ENCODE assay signal across 8 cellular contexts in genomic region chr2:86079981-86080911, GRCh38. TPM values are rescaled to one million over a fixed set of nuclear protein-coding genes. Genes with fewer than 3 reads are reported as not detected.
A peak's percentile ranks its signal among the peaks of the same experiment; 100 is the strongest.
DNase-seq lines count a peak whose midpoint lies in the region; ATAC-seq and TF ChIP-seq lines count a peak whose summit lies in the region.

No MANE protein-coding gene starts in this region.

- intact Hi-C loops in esophagus muscularis mucosa (cut with DNase I): loop anchor here (2.0 to 10.0 kb wide), 3 partner anchors 193 to 355 kb away; no protein-coding TSS in a partner anchor

- peaks cover 66% of the 10 kb centered on the region for H3K36me3 Mint-ChIP-seq in nephron progenitor cell (ENCODE audit: low read depth)
- H3K36me3 Mint-ChIP-seq in stimulated activated naive CD8-positive, alpha-beta T cell treated with anti-CD3 and anti-CD28 coated beads, Interleukin-15, Interleukin-2, amounts not matched to agents 100 ng/mL and 50 ng/mL, for 24 hours (ENCODE audit: low read depth): peaks cover 63% of the 10 kb centered on the region

- no peak overlapping the region for H3K27ac ChIP-seq in esophagus muscularis mucosa (replicated peaks in 1 of 4)

- peaks cover 8 to 39% (median 26%) of the 10 kb centered on the region in 4 donors for H3K4me1 ChIP-seq in esophagus muscularis mucosa

- H3K9me3 ChIP-seq in esophagus muscularis mucosa: no peaks in the 10 kb centered on the region

- no peak overlapping the region for H3K4me3 ChIP-seq in esophagus muscularis mucosa

- DNase-seq in D341Med (ENCODE audit: low spot score) (peak; percentile 80), OCI-M1 (lab: John Stamatoyannopoulos, UW) (peak; percentile 54), esophagus muscularis mucosa (ENCODE audit: extremely low spot score) (no peak), nephron progenitor cell (peak; percentile 82)
- peak; percentile 86 for DNase-seq in activated T-cell treated with anti-CD3 and anti-CD28 coated beads, Interleukin-2, amount 50 U/mL, for 1 hour

- H3K9me3 Mint-ChIP-seq in nephron progenitor cell: no peaks in the 10 kb centered on the region
- H3K9me3 Mint-ChIP-seq in stimulated activated naive CD8-positive, alpha-beta T cell treated with anti-CD3 and anti-CD28 coated beads, Interleukin-15, Interleukin-2, amounts not matched to agents 100 ng/mL and 50 ng/mL, for 24 hours: no peaks in the 10 kb centered on the region

- peaks cover 12 to 81% (median 49%) of the 10 kb centered on the region in 4 donors for H3K36me3 ChIP-seq in esophagus muscularis mucosa

- no peaks in the 10 kb centered on the region for H3K27me3 ChIP-seq in esophagus muscularis mucosa

- no peak for TF ChIP-seq POLR2A in esophagus muscularis mucosa (IDR thresholded peaks at IDR 0.05; ENCODE audit: low read depth)

- no peak overlapping the region for H3K4me3 Mint-ChIP-seq in nephron progenitor cell
- no peak overlapping the region for H3K4me3 Mint-ChIP-seq in stimulated activated naive CD8-positive, alpha-beta T cell treated with anti-CD3 and anti-CD28 coated beads, Interleukin-15, Interleukin-2, amounts not matched to agents 100 ng/mL and 50 ng/mL, for 24 hours

- ATAC-seq in GM19467 (IDR thresholded peaks at IDR 0.05; ENCODE audit: unreplicated experiment) (peak; percentile 85), HG03571 (IDR thresholded peaks at IDR 0.05; ENCODE audit: unreplicated experiment) (peak; percentile 70)

- H3K4me1 Mint-ChIP-seq in nephron progenitor cell: no peaks in the 10 kb centered on the region
- H3K4me1 Mint-ChIP-seq in stimulated activated naive CD8-positive, alpha-beta T cell treated with anti-CD3 and anti-CD28 coated beads, Interleukin-15, Interleukin-2, amounts not matched to agents 100 ng/mL and 50 ng/mL, for 24 hours (ENCODE audit: low read depth): peaks cover 29% of the 10 kb centered on the region

- peaks cover 2% of the 10 kb centered on the region for H3K27me3 Mint-ChIP-seq in nephron progenitor cell (ENCODE audit: low read depth, poor library complexity)
- no peaks in the 10 kb centered on the region for H3K27me3 Mint-ChIP-seq in stimulated activated naive CD8-positive, alpha-beta T cell treated with anti-CD3 and anti-CD28 coated beads, Interleukin-15, Interleukin-2, amounts not matched to agents 100 ng/mL and 50 ng/mL, for 24 hours

- TF ChIP-seq EP300 in esophagus muscularis mucosa (IDR thresholded peaks at IDR 0.05): no peak

- 40% methylated on average over 9 of the region's 14 CpGs for WGBS in esophagus muscularis mucosa

- TF ChIP-seq CTCF in esophagus muscularis mucosa (IDR thresholded peaks at IDR 0.05) (peak; percentile 75 to 84 (median 81)), nephron progenitor cell (IDR thresholded peaks at IDR 0.05) (peak; percentile 71)

- peak overlapping the region; percentile 54 for H3K27ac Mint-ChIP-seq in nephron progenitor cell
- peak overlapping the region; percentile 67 for H3K27ac Mint-ChIP-seq in stimulated activated naive CD8-positive, alpha-beta T cell treated with anti-CD3 and anti-CD28 coated beads, Interleukin-15, Interleukin-2, amounts not matched to agents 100 ng/mL and 50 ng/mL, for 24 hours

RNA-seq across cellular contexts. Expression of gene POLR1A, which starts 25.4 kb away (rescaled TPM):
- total RNA-seq in esophagus muscularis mucosa: 10 to 100 TPM; 13.3 to 22.4 (median 16.6) TPM

RNA-seq across cellular contexts. Expression of gene PTCD3, which starts 25.8 kb away (rescaled TPM):
- 10 to 100 TPM; 40.4 to 65.1 (median 45.5) TPM for total RNA-seq in esophagus muscularis mucosa
